18 cellular contexts compared by ENCODE assay signal in genomic region chr13:113632706-113633484, GRCh38. TPM values are rescaled to one million over a fixed set of nuclear protein-coding genes. Genes with fewer than 3 reads are reported as not detected.
"Had no signal": no experiment of that assay in that cellular context is flagged by ENCODE, and none has a peak within 500 bp of the region (broad histone marks: within the 10 kb centered on the region; RNA-seq: fewer than 3 reads in every experiment).

No MANE protein-coding gene starts in this region.

- DNase-seq: activated CD4-positive, alpha-beta T cell treated with anti-CD3 and anti-CD28 coated beads, Interleukin-2, amount 50 U/mL, for 1 hour; activated CD4-positive, CD25-positive, alpha-beta regulatory T cell; activated effector memory CD4-positive, alpha-beta T cell treated with Interleukin-2 at 50 U/mL for 16 hours; activated T-cell treated with anti-CD3 and anti-CD28 coated beads, Interleukin-2, amount 50 U/mL, for 24 hours; colonic mucosa; heart right ventricle; mesendoderm; retina; stimulated activated CD4-positive, alpha-beta T cell treated with anti-CD3 and anti-CD28 coated beads, Interleukin-1b, Interleukin-23, amount 100 ng/mL, for 48 hours; T-helper 17 cell had no signal

- H3K9me3 ChIP-seq: colonic mucosa, heart right ventricle had no signal

- ATAC-seq: heart right ventricle; left lobe of liver; SK-N-SH treated with all-trans-retinoic acid at 6 μM for 48 hours; stimulated activated memory B cell treated with anti-CD40 and anti-IgM and Interleukin-4, amounts not matched to agents 10 μg/mL and 1 μg/mL and 100 μg/mL, for 72 hours; T-helper 17 cell had no signal

- H3K9me3 Mint-ChIP-seq: activated T-cell treated with anti-CD3 and anti-CD28 coated beads, Interleukin-2, amount 50 U/mL, for 24 hours; stimulated activated memory B cell treated with anti-CD40 and anti-IgM and Interleukin-4, amounts not matched to agents 10 μg/mL and 1 μg/mL and 100 μg/mL, for 72 hours had no signal

- H3K4me3 Mint-ChIP-seq: activated T-cell treated with anti-CD3 and anti-CD28 coated beads, Interleukin-2, amount 50 U/mL, for 24 hours; stimulated activated memory B cell treated with anti-CD40 and anti-IgM and Interleukin-4, amounts not matched to agents 10 μg/mL and 1 μg/mL and 100 μg/mL, for 72 hours; T-helper 17 cell had no signal

- H3K27ac ChIP-seq: colonic mucosa, heart right ventricle, parathyroid adenoma had no signal

- H3K4me1 ChIP-seq: colonic mucosa, heart right ventricle, parathyroid adenoma had no signal

- H3K36me3 ChIP-seq: colonic mucosa had no signal

- H3K4me1 Mint-ChIP-seq: stimulated activated memory B cell treated with anti-CD40 and anti-IgM and Interleukin-4, amounts not matched to agents 10 μg/mL and 1 μg/mL and 100 μg/mL, for 72 hours had no signal

- H3K27ac Mint-ChIP-seq: stimulated activated memory B cell treated with anti-CD40 and anti-IgM and Interleukin-4, amounts not matched to agents 10 μg/mL and 1 μg/mL and 100 μg/mL, for 72 hours; T-helper 17 cell had no signal

- H3K27me3 Mint-ChIP-seq: activated T-cell treated with anti-CD3 and anti-CD28 coated beads, Interleukin-2, amount 50 U/mL, for 24 hours; stimulated activated memory B cell treated with anti-CD40 and anti-IgM and Interleukin-4, amounts not matched to agents 10 μg/mL and 1 μg/mL and 100 μg/mL, for 72 hours; T-helper 17 cell had no signal

- H3K27me3 ChIP-seq: colonic mucosa, heart right ventricle had no signal

- H3K4me3 ChIP-seq: colonic mucosa, heart right ventricle had no signal

RNA-seq across cellular contexts. Expression of gene ATP4B, which starts 25.1 kb away (rescaled TPM):
- total RNA-seq: cardiac septum, colonic mucosa, fibroblast of lung, frontal cortex, heart right ventricle, left lobe of liver, T-helper 17 cell, ureter had no signal
- polyA plus RNA-seq: fibroblast of lung had no signal

RNA-seq across cellular contexts. Expression of gene GRK1, which starts 34.1 kb away (rescaled TPM):
- total RNA-seq: left lobe of liver, ureter had no signal
- polyA plus RNA-seq: fibroblast of lung had no signal
